In genomic region chr1:40379785-40380452, GRCh38 we compare ENCODE assay signal across 13 cellular contexts. TPM values are rescaled to one million over a fixed set of nuclear protein-coding genes. Genes with fewer than 3 reads are reported as not detected.
DNase-seq lines count a peak whose midpoint lies in the region; ATAC-seq and TF ChIP-seq lines count a peak whose summit lies in the region.
"Had no signal": no experiment of that assay in that cellular context is flagged by ENCODE, and none has a peak within 500 bp of the region (broad histone marks: within the 10 kb centered on the region; RNA-seq: fewer than 3 reads in every experiment).

No MANE protein-coding gene starts in this region.

- peak overlapping the region; percentile 88 for H3K4me3 Mint-ChIP-seq in natural killer cell treated with Interleukin-12 subunit alpha and Interleukin-12 subunit beta and Interleukin-15 and Interleukin-18, amount 100 ng/mL, for 72 hours
- H3K4me3 Mint-ChIP-seq in natural killer cell = no peak overlapping the region
- H3K4me3 Mint-ChIP-seq in activated CD4-positive, alpha-beta memory T cell treated with anti-CD3 and anti-CD28 coated beads, Interleukin-2, amount 10 ng/mL, durations not matched to agents 7 days and 5 days = peak overlapping the region; percentile 34

- no peaks in the 10 kb centered on the region for H3K27me3 Mint-ChIP-seq in natural killer cell treated with Interleukin-12 subunit alpha and Interleukin-12 subunit beta and Interleukin-15 and Interleukin-18, amount 100 ng/mL, for 72 hours
- H3K27me3 Mint-ChIP-seq in natural killer cell (ENCODE audit: low read depth in 2 of 2) = no peaks in the 10 kb centered on the region
- H3K27me3 Mint-ChIP-seq in activated CD4-positive, alpha-beta memory T cell treated with anti-CD3 and anti-CD28 coated beads, Interleukin-2, amount 10 ng/mL, durations not matched to agents 7 days and 5 days = no peaks in the 10 kb centered on the region

- H3K9me3 ChIP-seq in ascending aorta = no peaks in the 10 kb centered on the region

- intact Hi-C loops in natural killer cell (cut with micrococcal nuclease) (no loop called here), ascending aorta (cut with DNase I) (no loop called here)

- H3K27me3 ChIP-seq in ascending aorta = no peaks in the 10 kb centered on the region

- no peak overlapping the region for H3K27ac ChIP-seq in ascending aorta
- H3K27ac ChIP-seq: C4-2B had no signal

- TF ChIP-seq CTCF in natural killer cell (IDR thresholded peaks at IDR 0.05) (no peak), ascending aorta (IDR thresholded peaks at IDR 0.05) (no peak)

- H3K36me3 ChIP-seq in ascending aorta = no peaks in the 10 kb centered on the region

- no peak overlapping the region for H3K4me3 ChIP-seq in ascending aorta

- no peak for DNase-seq in natural killer cell treated with Interleukin-12 subunit alpha and Interleukin-12 subunit beta and Interleukin-15 and Interleukin-18, amount 100 ng/mL, for 72 hours (ENCODE audit: low spot score)
- DNase-seq in natural killer cell (no peak), left kidney (ENCODE audit: low read depth, low spot score) (peak; percentile 38), NOMO-1 (lab: John Stamatoyannopoulos, UW; ENCODE audit: unreplicated experiment in 2 of 2) (no peak), ascending aorta (ENCODE audit: low spot score in 2 of 2) (no peak)
- no peak for DNase-seq in activated CD4-positive, alpha-beta memory T cell treated with anti-CD3 and anti-CD28 coated beads, Interleukin-2, amount 10 ng/mL, durations not matched to agents 7 days and 5 days
- DNase-seq: activated gamma-delta T cell, head of caudate nucleus, MV-4-11, SHP77 treated with DMSO at 0.1 percent for 48 hours had no signal

- CTCF ChIA-PET in activated CD4-positive, alpha-beta memory T cell treated with anti-CD3 and anti-CD28 coated beads, Interleukin-2, amount 10 ng/mL, durations not matched to agents 7 days and 5 days (lab: Charles Lee) = interaction anchor here (0.9 kb wide), 1 partner anchor 25 kb away, joined by 3 read pairs; no protein-coding TSS in a partner anchor

- POLR2A ChIA-PET in activated CD4-positive, alpha-beta memory T cell treated with anti-CD3 and anti-CD28 coated beads, Interleukin-2, amount 10 ng/mL, durations not matched to agents 7 days and 5 days (lab: Charles Lee) = interaction anchor here (1.2 to 28.4 kb wide), 4 partner anchors 2 to 39 kb away, joined by 5 to 997 read pairs (median 546); partner anchors contain the start of gene SMAP2

- no peaks in the 10 kb centered on the region for H3K9me3 Mint-ChIP-seq in natural killer cell treated with Interleukin-12 subunit alpha and Interleukin-12 subunit beta and Interleukin-15 and Interleukin-18, amount 100 ng/mL, for 72 hours
- H3K9me3 Mint-ChIP-seq in natural killer cell = no peaks in the 10 kb centered on the region
- no peaks in the 10 kb centered on the region for H3K9me3 Mint-ChIP-seq in activated CD4-positive, alpha-beta memory T cell treated with anti-CD3 and anti-CD28 coated beads, Interleukin-2, amount 10 ng/mL, durations not matched to agents 7 days and 5 days

- ATAC-seq in natural killer cell treated with Interleukin-12 subunit alpha and Interleukin-12 subunit beta and Interleukin-15 and Interleukin-18, amount 100 ng/mL, for 72 hours = no peak
- ATAC-seq in natural killer cell (no peak), GM21526 (IDR thresholded peaks at IDR 0.05; ENCODE audit: low FRiP score, unreplicated experiment) (no peak), HG02642 (IDR thresholded peaks at IDR 0.05; ENCODE audit: poor library complexity, unreplicated experiment) (no peak)

- peaks cover 59 to 77% of the 10 kb centered on the region in 2 donors for H3K4me1 Mint-ChIP-seq in natural killer cell treated with Interleukin-12 subunit alpha and Interleukin-12 subunit beta and Interleukin-15 and Interleukin-18, amount 100 ng/mL, for 72 hours (ENCODE audit: low read depth in 2 of 2)
- peaks cover 63 to 75% of the 10 kb centered on the region in 2 donors for H3K4me1 Mint-ChIP-seq in natural killer cell
- H3K4me1 Mint-ChIP-seq in activated CD4-positive, alpha-beta memory T cell treated with anti-CD3 and anti-CD28 coated beads, Interleukin-2, amount 10 ng/mL, durations not matched to agents 7 days and 5 days = peaks cover 88% of the 10 kb centered on the region

- H3K36me3 Mint-ChIP-seq in natural killer cell treated with Interleukin-12 subunit alpha and Interleukin-12 subunit beta and Interleukin-15 and Interleukin-18, amount 100 ng/mL, for 72 hours = peaks cover 17% of the 10 kb centered on the region
- H3K36me3 Mint-ChIP-seq in natural killer cell = no peaks in the 10 kb centered on the region
- H3K36me3 Mint-ChIP-seq in activated CD4-positive, alpha-beta memory T cell treated with anti-CD3 and anti-CD28 coated beads, Interleukin-2, amount 10 ng/mL, durations not matched to agents 7 days and 5 days (ENCODE audit: low read depth) = peaks cover 61% of the 10 kb centered on the region

- H3K27ac Mint-ChIP-seq in natural killer cell treated with Interleukin-12 subunit alpha and Interleukin-12 subunit beta and Interleukin-15 and Interleukin-18, amount 100 ng/mL, for 72 hours = peak overlapping the region; percentile 99
- no peak overlapping the region for H3K27ac Mint-ChIP-seq in natural killer cell
- peak overlapping the region; percentile 99 for H3K27ac Mint-ChIP-seq in activated CD4-positive, alpha-beta memory T cell treated with anti-CD3 and anti-CD28 coated beads, Interleukin-2, amount 10 ng/mL, durations not matched to agents 7 days and 5 days

- H3K4me1 ChIP-seq in ascending aorta = peaks cover 0 to 9% of the 10 kb centered on the region in 2 donors

RNA-seq across cellular contexts. Expression of gene SMAP2, which starts 6.4 kb away (rescaled TPM):
- total RNA-seq in natural killer cell treated with Interleukin-12 subunit alpha and Interleukin-12 subunit beta and Interleukin-15 and Interleukin-18, amount 100 ng/mL, for 72 hours = 100 to 1,000 TPM; 132 to 158 TPM
- total RNA-seq in natural killer cell (100 to 1,000 TPM in 2 of 3 donors, 10 to 100 TPM in 1; 95.0 to 136 (median 127) TPM), ascending aorta (33.5 TPM)
- 100 to 1,000 TPM; 172 to 173 TPM for total RNA-seq in activated CD4-positive, alpha-beta memory T cell treated with anti-CD3 and anti-CD28 coated beads, Interleukin-2, amount 10 ng/mL, durations not matched to agents 7 days and 5 days

Comparison
In these comparisons a context has a peak if more than half of its experiments do, and no peak if none do; other contexts are left out.
1. H3K27ac Mint-ChIP-seq: peak in natural killer cell treated with Interleukin-12 subunit alpha and Interleukin-12 subunit beta and Interleukin-15 and Interleukin-18, amount 100 ng/mL, for 72 hours (2 of 2) and activated CD4-positive, alpha-beta memory T cell treated with anti-CD3 and anti-CD28 coated beads, Interleukin-2, amount 10 ng/mL, durations not matched to agents 7 days and 5 days (single experiment); none in natural killer cell (0 of 2).